10 cellular contexts compared by ENCODE assay signal in genomic region chr10:124737221-124737620, GRCh38. TPM values are rescaled to one million over a fixed set of nuclear protein-coding genes. Genes with fewer than 3 reads are reported as not detected.
A peak's percentile ranks its signal among the peaks of the same experiment; 100 is the strongest.
DNase-seq lines count a peak whose midpoint lies in the region; ATAC-seq, FAIRE-seq and TF ChIP-seq lines count a peak whose summit lies in the region.
"Had no signal": no experiment of that assay in that cellular context is flagged by ENCODE, and none has a peak within 500 bp of the region (broad histone marks: within the 10 kb centered on the region; RNA-seq: fewer than 3 reads in every experiment).

No MANE protein-coding gene starts in this region.

- no TSS peak for BruUV-seq in MCF 10A (replicated peaks; lab: Mats Ljungman, UMichigan)

- H3K4me1 ChIP-seq in breast epithelium, result peaks cover 11 to 43% of the 10 kb centered on the region in 2 donors
- peaks cover 94 to 99% (median 96%) of the 10 kb centered on the region in 4 donors for H3K4me1 ChIP-seq in upper lobe of left lung

- TF ChIP-seq CTCF in MCF 10A (IDR thresholded peaks at IDR 0.05; ENCODE audit: unreplicated experiment) (no peak), breast epithelium (IDR thresholded peaks at IDR 0.05) (no peak), coronary artery (IDR thresholded peaks at IDR 0.05) (no peak), upper lobe of left lung (IDR thresholded peaks at IDR 0.05) (no peak)

- 63 to 71% methylated on average over 5 to 7 of the region's 7 CpGs for WGBS in upper lobe of left lung, 2 donors

- H3K27ac Mint-ChIP-seq in MCF 10A (ENCODE audit: low read depth, unreplicated experiment) (no peak overlapping the region), naive B cell (peak overlapping the region; percentile 45 to 98 (median 78))

- H3K4me3 ChIP-seq in breast epithelium, result no peak overlapping the region
- H3K4me3 ChIP-seq in coronary artery, result peak overlapping the region; percentile 1
- no peak overlapping the region for H3K4me3 ChIP-seq in upper lobe of left lung

- no peaks in the 10 kb centered on the region for H3K9me3 Mint-ChIP-seq in MCF 10A (ENCODE audit: unreplicated experiment)
- no peaks in the 10 kb centered on the region for H3K9me3 Mint-ChIP-seq in naive B cell

- no peaks in the 10 kb centered on the region for H3K27me3 ChIP-seq in breast epithelium
- H3K27me3 ChIP-seq in upper lobe of left lung, result no peaks in the 10 kb centered on the region

- H3K9me3 ChIP-seq in breast epithelium, result no peaks in the 10 kb centered on the region
- H3K9me3 ChIP-seq in upper lobe of left lung, result no peaks in the 10 kb centered on the region
- H3K9me3 ChIP-seq: SK-N-SH had no signal

- H3K36me3 Mint-ChIP-seq in MCF 10A (ENCODE audit: insufficient read depth, unreplicated experiment) (peaks cover 20% of the 10 kb centered on the region), naive B cell (peaks cover 13 to 18% of the 10 kb centered on the region in 2 donors)

- H3K4me3 Mint-ChIP-seq in MCF 10A (ENCODE audit: unreplicated experiment), result peak overlapping the region; percentile 30
- peak overlapping the region; percentile 22 to 99 (median 66) for H3K4me3 Mint-ChIP-seq in naive B cell

- H3K27ac ChIP-seq in breast epithelium, result peak overlapping the region in 1 of 2 donors; percentile 77
- peak overlapping the region in 1 of 2 donors; percentile 75 for H3K27ac ChIP-seq in coronary artery
- H3K27ac ChIP-seq in upper lobe of left lung, result peak overlapping the region; percentile 36 to 91 (median 68)

- TF ChIP-seq EP300 in upper lobe of left lung (IDR thresholded peaks at IDR 0.05), result no peak

- H3K4me1 Mint-ChIP-seq in MCF 10A (ENCODE audit: insufficient read depth, unreplicated experiment) (peaks cover 65% of the 10 kb centered on the region), naive B cell (peaks cover 89 to 99% (median 97%) of the 10 kb centered on the region in 3 donors)

- intact Hi-C loops in MCF 10A (cut with micrococcal nuclease) (no loop called here), breast epithelium (cut with DNase I; ENCODE audit: low total_unique reads) (loop anchor here (10.0 kb wide), 1 partner anchor 82 kb away; no protein-coding TSS in a partner anchor)

- H3K36me3 ChIP-seq in breast epithelium, result no peaks in the 10 kb centered on the region
- H3K36me3 ChIP-seq in upper lobe of left lung, result no peaks in the 10 kb centered on the region

- POLR2A ChIA-PET in MCF 10A (lab: Yijun Ruan, JAX), result interaction anchor here (0.7 to 2.6 kb wide), 7 partner anchors 10 to 211 kb away, joined by 3 to 14 read pairs (median 5); no protein-coding TSS in a partner anchor

- no peak for ATAC-seq in naive B cell (ENCODE audit: low read depth in 2 of 2)
- ATAC-seq in upper lobe of left lung (ENCODE audit: low FRiP score in 2 of 2), result no peak

- H3K27me3 Mint-ChIP-seq in MCF 10A (ENCODE audit: insufficient read depth, unreplicated experiment), result no peaks in the 10 kb centered on the region
- no peaks in the 10 kb centered on the region for H3K27me3 Mint-ChIP-seq in naive B cell

- CTCF ChIA-PET in MCF 10A (lab: Yijun Ruan, JAX), result interaction anchor here (0.6 to 0.9 kb wide), 3 partner anchors 8 to 30 kb away, joined by 3 read pairs; no protein-coding TSS in a partner anchor

- no peak for FAIRE-seq in H54 (lab: Jason Lieb, UNC)
- FAIRE-seq: GM19239 had no signal

- DNase-seq in MCF 10A (ENCODE audit: unreplicated experiment) (peak; percentile 3), breast epithelium (ENCODE audit: low spot score in 2 of 2) (no peak), coronary artery (ENCODE audit: low spot score) (no peak), naive B cell (no peak), upper lobe of left lung (no peak), NOMO-1 treated with dmso at 0.1 percent for 144 hours (lab: John Stamatoyannopoulos, UW; ENCODE audit: unreplicated experiment) (no peak), H54 (ENCODE audit: insufficient read length, low spot score) (no peak), DMS114 treated with DMSO at 0.1 percent for 48 hours (lab: John Stamatoyannopoulos, UW; ENCODE audit: unreplicated experiment) (no peak)
- DNase-seq: SK-N-SH had no signal

- TF ChIP-seq POLR2A in breast epithelium (IDR thresholded peaks at IDR 0.05) (no peak), upper lobe of left lung (IDR thresholded peaks at IDR 0.05) (no peak), H54 (IDR thresholded peaks at IDR 0.05; ENCODE audit: low read depth, low read length) (no peak)

RNA-seq across cellular contexts. Expression of gene FAM53B, which starts 7.0 kb away (rescaled TPM):
- total RNA-seq in MCF 10A (2022) (12.9 and 14.9 TPM in 2 replicates), breast epithelium (10 to 100 TPM; 17.0 to 39.7 (median 22.8) TPM), upper lobe of left lung (10 to 100 TPM; 35.8 to 62.5 (median 47.8) TPM)
- 100 to 1,000 TPM in 1 of 6 donors, 10 to 100 TPM in 5; 19.6 to 141 (median 31.5) TPM for polyA plus RNA-seq in naive B cell (ENCODE audit: low read depth in 6 of 6)

RNA-seq across cellular contexts. Expression of gene EEF1AKMT2, which starts 54.5 kb away (rescaled TPM):
- total RNA-seq in MCF 10A (2022) (17.5 and 18.6 TPM in 2 replicates), breast epithelium (10 to 100 TPM; 14.1 to 23.6 (median 23.2) TPM), upper lobe of left lung (10 to 100 TPM in 4 of 6 donors, 1 to 10 TPM in 2; 3.6 to 17.3 (median 11.4) TPM)
- polyA plus RNA-seq in naive B cell (ENCODE audit: low read depth in 6 of 6), result 10 to 100 TPM; 16.1 to 40.6 (median 23.4) TPM
